Comparison of ENCODE assay signal across 7 cellular contexts in genomic region chr15:89085933-89086332, GRCh38. TPM values are rescaled to one million over a fixed set of nuclear protein-coding genes. Genes with fewer than 3 reads are reported as not detected.
DNase-seq lines count a peak whose midpoint lies in the region; TF ChIP-seq lines count a peak whose summit lies in the region.
"Not testable (repeated sequence)": the region's sequence is repeated elsewhere in the genome, so short reads cannot be mapped to it uniquely, and the experiment has no call there.

No MANE protein-coding gene starts in this region.

- intact Hi-C loops in prostate gland (cut with DNase I): loop anchor here (2.0 kb wide), 1 partner anchor 59 kb away; no protein-coding TSS in a partner anchor

- peak; percentile 8 for DNase-seq in ELR (ENCODE audit: low read depth)
- not testable (repeated sequence) for DNase-seq in cardiac muscle cell (ENCODE audit: low read depth in 1 of 2, low spot score in 1 of 2); prostate gland (ENCODE audit: low spot score); smooth muscle cell (lab: John Stamatoyannopoulos, UW; ENCODE audit: unreplicated experiment)

- not testable (repeated sequence) for H3K4me3 ChIP-seq in cardiac muscle cell; muscle layer of colon (ENCODE audit: low read depth in 1 of 2, low read length in 2 of 2); prostate gland; smooth muscle cell

- 64% methylated on average over 1 of the region's 1 CpG for WGBS in prostate gland
- whole genome bisulfite sequencing in smooth muscle cell (ENCODE audit: low lambda C conversion rate): 83% methylated on average over 1 of the region's 1 CpG

- not testable (repeated sequence) for H3K36me3 ChIP-seq in cardiac muscle cell; muscle layer of colon (ENCODE audit: insufficient read depth, low read length); prostate gland; smooth muscle cell (ENCODE audit: low read depth)

- TF ChIP-seq CTCF in VCaP (conservative IDR thresholded peaks at IDR 0.05); cardiac muscle cell (IDR thresholded peaks at IDR 0.05; ENCODE audit: low read depth, low read length); prostate gland (IDR thresholded peaks at IDR 0.05); smooth muscle cell (IDR thresholded peaks at IDR 0.05; ENCODE audit: borderline replicate concordance, insufficient read depth, poor library complexity, severe bottlenecking): not testable (repeated sequence)

- H3K27me3 ChIP-seq in cardiac muscle cell; muscle layer of colon (ENCODE audit: control insufficient read depth in 1 of 2, insufficient read depth in 2 of 2, low read length in 2 of 2); prostate gland (replicated peaks; ENCODE audit: insufficient read depth); smooth muscle cell (ENCODE audit: low read depth): not testable (repeated sequence)

- not testable (repeated sequence) for H3K79me2 ChIP-seq in smooth muscle cell (ENCODE audit: low read depth)

- H2AFZ ChIP-seq in smooth muscle cell (ENCODE audit: low read depth): peak overlapping the region; percentile 55

- not testable (repeated sequence) for H3K9ac ChIP-seq in muscle layer of colon (ENCODE audit: low read length); smooth muscle cell (ENCODE audit: low read depth)

- not testable (repeated sequence) for H4K20me1 ChIP-seq in smooth muscle cell (ENCODE audit: low read depth)

- TF ChIP-seq POLR2A in prostate gland (IDR thresholded peaks at IDR 0.05): not testable (repeated sequence)

- not testable (repeated sequence) for H3K4me2 ChIP-seq in smooth muscle cell

- H3K4me1 ChIP-seq in cardiac muscle cell (ENCODE audit: low read depth): peaks cover 43% of the 10 kb centered on the region
- peaks cover 39% of the 10 kb centered on the region for H3K4me1 ChIP-seq in muscle layer of colon (ENCODE audit: insufficient read depth, low read length)
- H3K4me1 ChIP-seq in prostate gland (replicated peaks): not testable (repeated sequence)
- peaks cover 12% of the 10 kb centered on the region for H3K4me1 ChIP-seq in smooth muscle cell (ENCODE audit: low read depth)

- H3F3A ChIP-seq in smooth muscle cell (ENCODE audit: low read depth): peaks cover 13% of the 10 kb centered on the region

- peak overlapping the region; percentile 19; the same call in 1 of the 2 replicates for H3K27ac ChIP-seq in VCaP
- H3K27ac ChIP-seq in cingulate gyrus (ENCODE audit: low read depth, low read length): peak overlapping the region; percentile 48
- H3K27ac ChIP-seq in cardiac muscle cell: peak overlapping the region; percentile 96
- peak overlapping the region; percentile 76 for H3K27ac ChIP-seq in muscle layer of colon (ENCODE audit: low read depth, low read length)
- peak overlapping the region; percentile 15 to 92 for H3K27ac ChIP-seq in prostate gland
- not testable (repeated sequence) for H3K27ac ChIP-seq in smooth muscle cell (ENCODE audit: low read depth)

- not testable (repeated sequence) for H3K9me3 ChIP-seq in cardiac muscle cell (ENCODE audit: low read depth); muscle layer of colon (ENCODE audit: low read length); prostate gland; smooth muscle cell (replicated peaks; ENCODE audit: low read depth)

RNA-seq across cellular contexts. Expression of gene ABHD2, which starts 2.3 kb away (rescaled TPM):
- total RNA-seq in cardiac muscle cell: 43.0 and 44.8 TPM in 2 replicates
- polyA plus RNA-seq in cardiac muscle cell: 25.5 and 28.4 TPM in 2 replicates
- total RNA-seq in prostate gland: 100 to 1,000 TPM; 111 to 253 TPM
- 19.0 and 23.9 TPM in 2 replicates for total RNA-seq in smooth muscle cell
- polyA plus RNA-seq in smooth muscle cell: 9.4 and 12.8 TPM in 2 replicates
